Comparison of ENCODE assay signal across 8 cellular contexts in the genomic region with DNA sequence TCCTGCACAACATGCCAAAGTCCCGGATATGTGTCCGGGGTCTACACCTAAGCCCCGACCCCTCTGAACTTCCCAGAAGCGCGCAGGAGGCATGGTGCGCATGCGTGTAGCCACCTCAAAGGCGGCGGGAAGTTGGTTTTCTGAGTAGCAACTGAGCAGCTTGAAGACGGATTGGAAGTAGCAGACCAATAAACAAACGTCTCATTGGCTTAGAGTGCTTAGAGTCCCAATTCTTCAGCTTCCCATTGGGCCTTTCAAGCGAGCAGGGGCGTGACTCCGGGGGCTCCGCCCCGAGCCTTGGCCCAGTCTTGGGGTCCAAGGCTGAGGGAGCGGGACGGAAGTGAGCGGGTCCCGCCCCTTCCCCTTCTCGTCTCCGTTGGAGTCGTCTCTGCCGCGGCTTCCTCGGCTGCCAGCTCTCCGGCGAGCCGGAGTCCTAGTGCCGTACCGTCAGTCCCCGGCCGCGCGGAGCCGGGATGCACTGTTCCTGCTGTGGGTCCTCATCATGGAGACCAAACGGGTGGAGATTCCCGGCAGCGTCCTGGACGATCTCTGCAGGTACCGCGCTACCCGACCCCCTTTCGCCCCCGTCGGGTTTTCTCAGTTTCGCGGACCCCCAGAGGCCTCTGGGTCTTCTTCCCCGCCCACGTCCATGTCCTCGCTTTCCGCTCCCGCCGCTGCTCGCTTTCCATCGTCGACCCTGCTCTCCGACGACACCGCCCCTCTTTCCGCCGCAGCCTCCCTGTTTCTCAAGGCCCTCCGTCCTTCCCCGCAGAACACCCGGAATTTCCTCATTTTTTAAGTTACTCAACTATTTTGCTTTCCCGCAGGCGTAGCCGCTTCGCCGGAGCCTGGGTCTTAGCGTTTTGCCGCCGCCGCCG. TPM values are rescaled to one million over a fixed set of nuclear protein-coding genes. Genes with fewer than 3 reads are reported as not detected.
A peak's percentile ranks its signal among the peaks of the same experiment; 100 is the strongest.
DNase-seq lines count a peak whose midpoint lies in the region; ATAC-seq and TF ChIP-seq lines count a peak whose summit lies in the region.

A gene (plus strand): TSS at position 367 of the 878 bp plus-strand sequence. CDS start 136 bp downstream, at position 503.

- peak within 1 kb of the TSS; percentile 96 for H3K27ac Mint-ChIP-seq in activated naive CD8-positive, alpha-beta T cell

- no peaks in the 10 kb centered on the region for H3K9me3 Mint-ChIP-seq in activated naive CD8-positive, alpha-beta T cell (ENCODE audit: low read depth)

- peak; percentile 98 for ATAC-seq in HG02623 (IDR thresholded peaks at IDR 0.05; ENCODE audit: unreplicated experiment)

- no peaks in the 10 kb centered on the region for H3K36me3 Mint-ChIP-seq in activated naive CD8-positive, alpha-beta T cell

- POLR2A ChIA-PET in GM10248 (lab: Yijun Ruan, JAX) = interaction anchor here (0.6 to 1.4 kb wide), 6 partner anchors 9 to 537 kb away, joined by 3 to 4 read pairs (median 4); a partner anchor contains a TSS

- H3K4me1 Mint-ChIP-seq in activated naive CD8-positive, alpha-beta T cell (ENCODE audit: low read depth) = peaks cover 44% of the 10 kb centered on the region

- TF ChIP-seq CTCF in GM10248 (IDR thresholded peaks at IDR 0.05; ENCODE audit: control extremely low read depth, extremely low read depth, low read depth, missing control alignments) = no peak

- no peaks in the 10 kb centered on the region for H3K27me3 Mint-ChIP-seq in activated naive CD8-positive, alpha-beta T cell

- CTCF ChIA-PET in GM10248 (lab: Yijun Ruan, JAX) = interaction anchor here (0.9 to 3.7 kb wide), 6 partner anchors 10 to 54 kb away, joined by 3 to 28 read pairs (median 5); no protein-coding TSS in a partner anchor

- H3K4me3 Mint-ChIP-seq in activated naive CD8-positive, alpha-beta T cell = peak within 1 kb of the TSS; percentile 99

- DNase-seq in GM10248 (ENCODE audit: extremely low spot score) (peak; percentile 97), NCI-H1105 (lab: John Stamatoyannopoulos, UW) (peak; percentile 91), SKM-1 treated with dmso at 0.1 percent for 144 hours (lab: John Stamatoyannopoulos, UW; ENCODE audit: unreplicated experiment) (peak; percentile 99), glomerular endothelial cell (ENCODE audit: extremely low read depth, low read depth, low spot score) (peak; percentile 98), occipital lobe (lab: John Stamatoyannopoulos, UW) (peak; percentile 91)

- H3K27ac ChIP-seq in temporal lobe (ENCODE audit: low read depth, low read length) = peak within 1 kb of the TSS; percentile 73

RNA-seq across cellular contexts. Expression of the gene that starts here (rescaled TPM):
- total RNA-seq in glomerular endothelial cell (15.5 and 29.2 TPM in 2 replicates), occipital lobe (129 TPM), temporal lobe (73.5 TPM)

Comparison
In these comparisons a context has a peak if more than half of its experiments do, and no peak if none do; other contexts are left out.
1. Peak in every context shown above with its lines: DNase-seq, ATAC-seq and H3K27ac ChIP-seq.